In genomic region chr9:109859447-109859846, GRCh38 we compare ENCODE assay signal across 17 cellular contexts.
DNase-seq lines count a peak whose midpoint lies in the region; ATAC-seq and TF ChIP-seq lines count a peak whose summit lies in the region.
"Had no signal": no experiment of that assay in that cellular context is flagged by ENCODE, and none has a peak within 500 bp of the region (broad histone marks: within the 10 kb centered on the region; RNA-seq: fewer than 3 reads in every experiment).

No MANE protein-coding gene starts in this region.

- H3K27me3 Mint-ChIP-seq in type B pancreatic cell, result no peaks in the 10 kb centered on the region

- H3K36me3 Mint-ChIP-seq in type B pancreatic cell, result no peaks in the 10 kb centered on the region
- H3K36me3 Mint-ChIP-seq: activated naive CD4-positive, alpha-beta T cell treated with anti-CD3 and anti-CD28 coated beads, Interleukin-2, amount 50 U/mL, for 72 hours had no signal

- H3K36me3 ChIP-seq in heart right ventricle (no peaks in the 10 kb centered on the region), OCI-LY7 (ENCODE audit: insufficient read depth, low read length) (no peaks in the 10 kb centered on the region), lower lobe of right lung (no peaks in the 10 kb centered on the region)
- H3K36me3 ChIP-seq: BE2C, tibial artery had no signal

- POLR2A ChIA-PET in OCI-LY7 (lab: Charles Lee), result interaction anchor here (0.7 to 1.4 kb wide), 4 partner anchors 12 to 284 kb away, joined by 3 to 9 read pairs (median 3); no protein-coding TSS in a partner anchor

- H3K79me2 ChIP-seq in OCI-LY7 (ENCODE audit: insufficient read depth, low read depth, low read length), result no peaks in the 10 kb centered on the region

- ATAC-seq in heart right ventricle (no peak), right cardiac atrium (no peak), HG03108 (IDR thresholded peaks at IDR 0.05; ENCODE audit: unreplicated experiment) (no peak), lower lobe of right lung (no peak), GM18873 (IDR thresholded peaks at IDR 0.05; ENCODE audit: low FRiP score, unreplicated experiment) (no peak)
- ATAC-seq: activated CD8-positive, alpha-beta T cell treated with anti-CD3 and anti-CD28 coated beads, Interleukin-2, amount 10 ng/mL, durations not matched to agents 7 days and 5 days; activated naive CD4-positive, alpha-beta T cell treated with anti-CD3 and anti-CD28 coated beads, Interleukin-2, amount 50 U/mL, for 72 hours; mucosa of descending colon had no signal

- no peaks in the 10 kb centered on the region for H3K9me2 ChIP-seq in OCI-LY7 (ENCODE audit: insufficient read depth, low read length)

- no TSS peak for BruUV-seq in OCI-LY7 (replicated peaks; lab: Mats Ljungman, UMichigan)

- TF ChIP-seq CTCF in heart right ventricle (IDR thresholded peaks at IDR 0.05) (peak in 7 of 9 donors; percentile 12 to 40 (median 29)), OCI-LY7 (conservative IDR thresholded peaks at IDR 0.05; ENCODE audit: low read length) (peak; percentile 65), epithelial cell of proximal tubule (conservative IDR thresholded peaks at IDR 0.05; ENCODE audit: low read depth, low read length) (peak; percentile 39), type B pancreatic cell (conservative IDR thresholded peaks at IDR 0.05) (peak; percentile 44), lower lobe of right lung (IDR thresholded peaks at IDR 0.05) (no peak)

- peaks cover 19% of the 10 kb centered on the region for H3K4me1 Mint-ChIP-seq in type B pancreatic cell (ENCODE audit: unreplicated experiment)

- H3K4me3 Mint-ChIP-seq in type B pancreatic cell, result no peak overlapping the region
- H3K4me3 Mint-ChIP-seq: activated CD8-positive, alpha-beta T cell treated with anti-CD3 and anti-CD28 coated beads, Interleukin-2, amount 10 ng/mL, durations not matched to agents 7 days and 5 days; T-helper 2 cell treated with Interferon-gamma antibody and Interleukin-4, amounts not matched to agents 5 μg/mL and 100 μg/mL, for 36 hours had no signal

- H3K27me3 ChIP-seq in heart right ventricle, result no peaks in the 10 kb centered on the region
- H3K27me3 ChIP-seq in right cardiac atrium (ENCODE audit: control insufficient read depth, insufficient read depth), result no peaks in the 10 kb centered on the region
- no peaks in the 10 kb centered on the region for H3K27me3 ChIP-seq in lower lobe of right lung (ENCODE audit: low read depth)
- H3K27me3 ChIP-seq: BE2C, tibial artery had no signal

- intact Hi-C loops in heart right ventricle (cut with DNase I) (no loop called here), right cardiac atrium (cut with DNase I) (no loop called here), OCI-LY7 (cut with micrococcal nuclease; ENCODE audit: unreplicated experiment) (no loop called here), lower lobe of right lung (cut with DNase I) (no loop called here)

- H3K9me3 Mint-ChIP-seq in type B pancreatic cell, result no peaks in the 10 kb centered on the region
- H3K9me3 Mint-ChIP-seq: T-helper 2 cell treated with Interferon-gamma antibody and Interleukin-4, amounts not matched to agents 5 μg/mL and 100 μg/mL, for 36 hours had no signal

- no peak overlapping the region for H3K4me3 ChIP-seq in heart right ventricle
- no peak overlapping the region for H3K4me3 ChIP-seq in right cardiac atrium (ENCODE audit: low read length)
- H3K4me3 ChIP-seq in OCI-LY7 (ENCODE audit: low read depth, low read length, poor library complexity, severe bottlenecking), result no peak overlapping the region
- no peak overlapping the region for H3K4me3 ChIP-seq in epithelial cell of proximal tubule (ENCODE audit: low read depth, low read length)
- no peak overlapping the region for H3K4me3 ChIP-seq in lower lobe of right lung
- H3K4me3 ChIP-seq: mucosa of descending colon, tibial artery had no signal

- DNase-seq in heart right ventricle (no peak), right cardiac atrium (no peak), OCI-LY7 (ENCODE audit: low spot score) (no peak), epithelial cell of proximal tubule (ENCODE audit: low read depth) (no peak), type B pancreatic cell (ENCODE audit: extremely low spot score, unreplicated experiment) (no peak), lower lobe of right lung (no peak)
- DNase-seq: activated CD8-positive, alpha-beta T cell treated with anti-CD3 and anti-CD28 coated beads, Interleukin-2, amount 10 ng/mL, durations not matched to agents 7 days and 5 days; BE2C; effector CD4-positive, alpha-beta T cell; mucosa of descending colon; NCI-H187; retina; tibial artery had no signal

- peak overlapping the region in 7 of 10 donors; percentile 6 to 92 (median 88) for H3K27ac ChIP-seq in heart right ventricle
- no peak overlapping the region for H3K27ac ChIP-seq in right cardiac atrium (ENCODE audit: low read length)
- H3K27ac ChIP-seq in OCI-LY7 (ENCODE audit: low read depth, low read length, poor library complexity, severe bottlenecking), result no peak overlapping the region
- no peak overlapping the region for H3K27ac ChIP-seq in lower lobe of right lung
- H3K27ac ChIP-seq: tibial artery had no signal

- no peak overlapping the region for H2AFZ ChIP-seq in OCI-LY7 (ENCODE audit: low read length)

- H3K27ac Mint-ChIP-seq in type B pancreatic cell, result no peak overlapping the region
- H3K27ac Mint-ChIP-seq: activated CD8-positive, alpha-beta T cell treated with anti-CD3 and anti-CD28 coated beads, Interleukin-2, amount 10 ng/mL, durations not matched to agents 7 days and 5 days; activated naive CD4-positive, alpha-beta T cell treated with anti-CD3 and anti-CD28 coated beads, Interleukin-2, amount 50 U/mL, for 72 hours; T-helper 2 cell treated with Interferon-gamma antibody and Interleukin-4, amounts not matched to agents 5 μg/mL and 100 μg/mL, for 36 hours had no signal

- H3K4me1 ChIP-seq in heart right ventricle (peaks cover 10 to 88% (median 59%) of the 10 kb centered on the region in 9 donors), right cardiac atrium (ENCODE audit: control insufficient read depth, insufficient read depth, low read length) (peaks cover 24% of the 10 kb centered on the region), OCI-LY7 (ENCODE audit: insufficient read depth, low read length, poor library complexity, severe bottlenecking) (no peaks in the 10 kb centered on the region), lower lobe of right lung (peaks cover 7% of the 10 kb centered on the region)
- H3K4me1 ChIP-seq: BE2C had no signal

- H3K9me3 ChIP-seq in heart right ventricle (no peaks in the 10 kb centered on the region), right cardiac atrium (ENCODE audit: control insufficient read depth, low read length) (no peaks in the 10 kb centered on the region), OCI-LY7 (ENCODE audit: low read length) (no peaks in the 10 kb centered on the region), lower lobe of right lung (no peaks in the 10 kb centered on the region)
- H3K9me3 ChIP-seq: BE2C, mucosa of descending colon, tibial artery had no signal

- H4K20me1 ChIP-seq in OCI-LY7 (ENCODE audit: insufficient read depth, low read length), result no peaks in the 10 kb centered on the region

- H3K4me2 ChIP-seq in OCI-LY7 (ENCODE audit: low read length), result no peak overlapping the region

- CTCF ChIA-PET in OCI-LY7 (lab: Charles Lee; ENCODE audit: unreplicated experiment), result no interaction called here

- WGBS in heart right ventricle, 2 donors, result 84 to 90% methylated on average over 2 of the region's 2 CpGs
- 89% methylated on average over 2 of the region's 2 CpGs for WGBS in right cardiac atrium

Comparison
In these comparisons a context has a peak if more than half of its experiments do, and no peak if none do; other contexts are left out.
1. H3K27ac ChIP-seq: peak in heart right ventricle (7 of 10); none in right cardiac atrium (single experiment), OCI-LY7 (single experiment) and lower lobe of right lung (single experiment).